Comparison of ENCODE assay signal across 2 cellular contexts in the genomic region with DNA sequence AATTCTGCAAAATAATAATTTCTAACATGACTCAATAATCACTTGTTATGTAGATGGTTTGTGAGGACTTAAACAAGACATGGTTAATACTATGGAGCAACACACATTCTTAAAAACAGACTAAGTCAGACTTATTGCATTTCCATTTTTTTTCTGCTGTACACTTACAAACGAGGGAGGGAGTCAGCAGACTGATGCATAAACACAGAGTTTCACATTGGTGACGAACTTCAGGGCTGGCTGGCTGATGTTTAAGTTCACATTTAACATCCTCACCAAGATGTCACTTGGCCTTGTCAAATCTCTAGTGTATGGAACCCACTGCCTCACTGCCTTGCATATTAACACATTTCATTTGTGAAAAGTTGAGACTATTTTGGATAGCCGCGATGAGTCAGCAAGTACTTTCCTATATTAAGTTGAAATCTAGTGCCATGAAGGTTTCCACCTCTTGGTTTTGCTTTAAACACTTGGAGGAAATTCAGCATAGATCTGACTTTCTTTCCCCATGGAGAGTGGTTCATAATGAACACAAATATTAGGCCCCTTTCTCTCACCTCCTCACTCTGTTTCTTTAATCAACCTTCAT.
TF ChIP-seq lines count a peak whose summit lies in the region.

No MANE protein-coding gene starts in this region.

TF ChIP-seq in K562, 482 proteins besides CTCF, POLR2A, EP300 and RAD21:
- TF ChIP-seq ZNF696 (CRISPR knock-in tag; conservative IDR thresholded peaks at IDR 0.05) (no peak), KLF6 (CRISPR knock-in tag; IDR thresholded peaks at IDR 0.05; ENCODE audit: borderline replicate concordance) (no peak), ZNF384 (IDR thresholded peaks at IDR 0.05; ENCODE audit: low read depth, low read length) (no peak), ZNF316 (IDR thresholded peaks at IDR 0.05) (peak; percentile 88), NFE2 (IDR thresholded peaks at IDR 0.05; ENCODE audit: low read depth) (peak; percentile 87), C11orf30 (IDR thresholded peaks at IDR 0.05; ENCODE audit: low read depth) (peak; percentile 90), MAFK (IDR thresholded peaks at IDR 0.05; ENCODE audit: low read length) (peak; percentile 64), CREB1 (IDR thresholded peaks at IDR 0.05) (no peak), CREB1 (CRISPR knock-in tag; IDR thresholded peaks at IDR 0.05) (no peak), FOSL1 (tag; conservative IDR thresholded peaks at IDR 0.05) (peak; percentile 26), ZNF551 (CRISPR knock-in tag; IDR thresholded peaks at IDR 0.05) (no peak), TAF9B (IDR thresholded peaks at IDR 0.05; ENCODE audit: partially characterized antibody) (no peak), SIX5 (IDR thresholded peaks at IDR 0.05; ENCODE audit: borderline replicate concordance in 1 of 2, insufficient read depth in 1 of 2, low read depth in 1 of 2, low read length in 2 of 2) (no peak), MAFF (IDR thresholded peaks at IDR 0.05; ENCODE audit: low read length) (peak; percentile 61; the same call in 1 of the 2 replicates), JUND (IDR thresholded peaks at IDR 0.05; ENCODE audit: borderline replicate concordance, low read depth, low read length) (no peak), JUND (tag; IDR thresholded peaks at IDR 0.05; ENCODE audit: borderline replicate concordance, low read depth, low read length) (0 out of 3 replicates have a peak, but pooled peaks have one; percentile 34), FOXJ2 (tag; IDR thresholded peaks at IDR 0.05) (peak; percentile 34; the same call in 1 of the 2 replicates), MAFG (tag; conservative IDR thresholded peaks at IDR 0.05) (peak; percentile 89), NFIC (IDR thresholded peaks at IDR 0.05) (no peak), SMC3 (conservative IDR thresholded peaks at IDR 0.05; ENCODE audit: insufficient read depth, low read depth, low read length) (no peak)
- TF ChIP-seq, protein P1, sequence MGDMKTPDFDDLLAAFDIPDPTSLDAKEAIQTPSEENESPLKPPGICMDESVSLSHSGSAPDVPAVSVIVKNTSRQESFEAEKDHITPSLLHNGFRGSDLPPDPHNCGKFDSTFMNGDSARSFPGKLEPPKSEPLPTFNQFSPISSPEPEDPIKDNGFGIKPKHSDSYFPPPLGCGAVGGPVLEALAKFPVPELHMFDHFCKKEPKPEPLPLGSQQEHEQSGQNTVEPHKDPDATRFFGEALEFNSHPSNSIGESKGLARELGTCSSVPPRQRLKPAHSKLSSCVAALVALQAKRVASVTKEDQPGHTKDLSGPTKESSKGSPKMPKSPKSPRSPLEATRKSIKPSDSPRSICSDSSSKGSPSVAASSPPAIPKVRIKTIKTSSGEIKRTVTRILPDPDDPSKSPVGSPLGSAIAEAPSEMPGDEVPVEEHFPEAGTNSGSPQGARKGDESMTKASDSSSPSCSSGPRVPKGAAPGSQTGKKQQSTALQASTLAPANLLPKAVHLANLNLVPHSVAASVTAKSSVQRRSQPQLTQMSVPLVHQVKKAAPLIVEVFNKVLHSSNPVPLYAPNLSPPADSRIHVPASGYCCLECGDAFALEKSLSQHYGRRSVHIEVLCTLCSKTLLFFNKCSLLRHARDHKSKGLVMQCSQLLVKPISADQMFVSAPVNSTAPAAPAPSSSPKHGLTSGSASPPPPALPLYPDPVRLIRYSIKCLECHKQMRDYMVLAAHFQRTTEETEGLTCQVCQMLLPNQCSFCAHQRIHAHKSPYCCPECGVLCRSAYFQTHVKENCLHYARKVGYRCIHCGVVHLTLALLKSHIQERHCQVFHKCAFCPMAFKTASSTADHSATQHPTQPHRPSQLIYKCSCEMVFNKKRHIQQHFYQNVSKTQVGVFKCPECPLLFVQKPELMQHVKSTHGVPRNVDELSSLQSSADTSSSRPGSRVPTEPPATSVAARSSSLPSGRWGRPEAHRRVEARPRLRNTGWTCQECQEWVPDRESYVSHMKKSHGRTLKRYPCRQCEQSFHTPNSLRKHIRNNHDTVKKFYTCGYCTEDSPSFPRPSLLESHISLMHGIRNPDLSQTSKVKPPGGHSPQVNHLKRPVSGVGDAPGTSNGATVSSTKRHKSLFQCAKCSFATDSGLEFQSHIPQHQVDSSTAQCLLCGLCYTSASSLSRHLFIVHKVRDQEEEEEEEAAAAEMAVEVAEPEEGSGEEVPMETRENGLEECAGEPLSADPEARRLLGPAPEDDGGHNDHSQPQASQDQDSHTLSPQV (IDR thresholded peaks at IDR 0.05) = 0 out of 2 replicates have a peak, but pooled peaks have one; percentile 26

TF ChIP-seq in SK-N-SH, 30 proteins besides CTCF, POLR2A, EP300 and RAD21:
- TF ChIP-seq RXRA (IDR thresholded peaks at IDR 0.05; ENCODE audit: borderline replicate concordance, low read depth) (no peak), TAF1 (IDR thresholded peaks at IDR 0.05; ENCODE audit: borderline replicate concordance, low read depth, low read length) (no peak), RFX5 (IDR thresholded peaks at IDR 0.05; ENCODE audit: low read length) (no peak), RCOR1 (IDR thresholded peaks at IDR 0.05; ENCODE audit: low read length) (no peak), NRF1 (IDR thresholded peaks at IDR 0.05; ENCODE audit: low read depth, low read length) (no peak), MAX (IDR thresholded peaks at IDR 0.05; ENCODE audit: low read depth) (no peak), ELF1 (IDR thresholded peaks at IDR 0.05) (no peak), USF1 (IDR thresholded peaks at IDR 0.05; ENCODE audit: borderline replicate concordance, low read depth) (no peak), GABPA (IDR thresholded peaks at IDR 0.05; ENCODE audit: low read depth) (no peak), CHD2 (IDR thresholded peaks at IDR 0.05; ENCODE audit: low read length, partially characterized antibody) (no peak), YY1 (IDR thresholded peaks at IDR 0.05; ENCODE audit: low read depth) (no peak), TEAD4 (IDR thresholded peaks at IDR 0.05; ENCODE audit: borderline replicate concordance, insufficient read depth) (no peak), FOXJ3 (CRISPR knock-in tag; IDR thresholded peaks at IDR 0.05) (no peak), USF2 (IDR thresholded peaks at IDR 0.05; ENCODE audit: borderline replicate concordance, low read depth, low read length) (no peak), IRF3 (IDR thresholded peaks at IDR 0.05; ENCODE audit: low read depth, low read length) (no peak), NFIC (IDR thresholded peaks at IDR 0.05; ENCODE audit: borderline replicate concordance) (no peak), SIN3A (IDR thresholded peaks at IDR 0.05; ENCODE audit: borderline replicate concordance, low read depth, low read length) (no peak), SMC3 (IDR thresholded peaks at IDR 0.05; ENCODE audit: low read depth, low read length) (no peak), FOXM1 (IDR thresholded peaks at IDR 0.05; ENCODE audit: low read depth) (no peak)
- TF ChIP-seq, protein P2, sequence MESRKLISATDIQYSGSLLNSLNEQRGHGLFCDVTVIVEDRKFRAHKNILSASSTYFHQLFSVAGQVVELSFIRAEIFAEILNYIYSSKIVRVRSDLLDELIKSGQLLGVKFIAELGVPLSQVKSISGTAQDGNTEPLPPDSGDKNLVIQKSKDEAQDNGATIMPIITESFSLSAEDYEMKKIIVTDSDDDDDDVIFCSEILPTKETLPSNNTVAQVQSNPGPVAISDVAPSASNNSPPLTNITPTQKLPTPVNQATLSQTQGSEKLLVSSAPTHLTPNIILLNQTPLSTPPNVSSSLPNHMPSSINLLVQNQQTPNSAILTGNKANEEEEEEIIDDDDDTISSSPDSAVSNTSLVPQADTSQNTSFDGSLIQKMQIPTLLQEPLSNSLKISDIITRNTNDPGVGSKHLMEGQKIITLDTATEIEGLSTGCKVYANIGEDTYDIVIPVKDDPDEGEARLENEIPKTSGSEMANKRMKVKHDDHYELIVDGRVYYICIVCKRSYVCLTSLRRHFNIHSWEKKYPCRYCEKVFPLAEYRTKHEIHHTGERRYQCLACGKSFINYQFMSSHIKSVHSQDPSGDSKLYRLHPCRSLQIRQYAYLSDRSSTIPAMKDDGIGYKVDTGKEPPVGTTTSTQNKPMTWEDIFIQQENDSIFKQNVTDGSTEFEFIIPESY (IDR thresholded peaks at IDR 0.05; ENCODE audit: borderline replicate concordance, low read depth) = no peak
